ENCODE assay signal across 20 cellular contexts in genomic region chr13:113553541-113554332, GRCh38. TPM values are rescaled to one million over a fixed set of nuclear protein-coding genes. Genes with fewer than 3 reads are reported as not detected.
DNase-seq lines count a peak whose midpoint lies in the region; ATAC-seq and TF ChIP-seq lines count a peak whose summit lies in the region.
"Had no signal": no experiment of that assay in that cellular context is flagged by ENCODE, and none has a peak within 500 bp of the region (broad histone marks: within the 10 kb centered on the region; RNA-seq: fewer than 3 reads in every experiment).

No MANE protein-coding gene starts in this region.

- no peak overlapping the region for H3K4me3 Mint-ChIP-seq in nephron progenitor cell
- H3K4me3 Mint-ChIP-seq: activated naive CD4-positive, alpha-beta T cell treated with anti-CD3 and anti-CD28 coated beads, Interleukin-2, amount 50 U/mL, for 24 hours; CD8-positive, alpha-beta memory T cell; IgD-negative memory B cell; natural killer cell had no signal

- H3K27ac Mint-ChIP-seq in nephron progenitor cell: peak overlapping the region; percentile 84
- H3K27ac Mint-ChIP-seq: activated naive CD4-positive, alpha-beta T cell treated with anti-CD3 and anti-CD28 coated beads, Interleukin-2, amount 50 U/mL, for 24 hours; IgD-negative memory B cell; natural killer cell had no signal

- peaks cover 34% of the 10 kb centered on the region for H3K36me3 Mint-ChIP-seq in nephron progenitor cell (ENCODE audit: low read depth)

- 0 out of 2 replicates have a peak, but pooled peaks cover 2% of the 10 kb centered on the region for H4K20me1 ChIP-seq in BLaER1

- H3K4me3 ChIP-seq in BLaER1 (no peak overlapping the region), H7 (ENCODE audit: insufficient read depth, low read depth, low read length) (no peak overlapping the region)
- H3K4me3 ChIP-seq: tibial nerve had no signal

- H3K9me3 ChIP-seq in BLaER1: no peaks in the 10 kb centered on the region
- H3K9me3 ChIP-seq: tibial nerve had no signal

- peaks cover 27% of the 10 kb centered on the region for H3K36me3 ChIP-seq in BLaER1
- no peaks in the 10 kb centered on the region; the same call in none of the 2 replicates for H3K36me3 ChIP-seq in H7 (replicated peaks; ENCODE audit: control insufficient read depth, insufficient read depth, low read length)

- ATAC-seq in HG03469 (IDR thresholded peaks at IDR 0.05; ENCODE audit: unreplicated experiment): no peak
- ATAC-seq: natural killer cell had no signal

- H3K27me3 ChIP-seq in BLaER1 (no peaks in the 10 kb centered on the region), H7 (ENCODE audit: control insufficient read depth, insufficient read depth, low read length) (no peaks in the 10 kb centered on the region)
- H3K27me3 ChIP-seq: tibial nerve had no signal

- H3K27me3 Mint-ChIP-seq in nephron progenitor cell (ENCODE audit: low read depth, poor library complexity): peaks cover 4% of the 10 kb centered on the region
- H3K27me3 Mint-ChIP-seq: activated naive CD4-positive, alpha-beta T cell treated with anti-CD3 and anti-CD28 coated beads, Interleukin-2, amount 50 U/mL, for 24 hours; CD8-positive, alpha-beta memory T cell; IgD-negative memory B cell had no signal

- H3K27ac ChIP-seq in BLaER1: peak overlapping the region; percentile 61
- H3K27ac ChIP-seq: tibial nerve had no signal

- peak overlapping the region; percentile 84 for H3K4me2 ChIP-seq in BLaER1

- DNase-seq in H7 (peak; percentile 66), dermis blood vessel endothelial cell (peak; percentile 33), nephron progenitor cell (no peak), T1000 (lab: John Stamatoyannopoulos, UW) (no peak), NCI-H2227 (lab: John Stamatoyannopoulos, UW; ENCODE audit: unreplicated experiment) (no peak), RKO (ENCODE audit: low spot score) (no peak)
- DNase-seq: activated CD4-positive, alpha-beta T cell treated with anti-CD3 and anti-CD28 coated beads for 48 hours; GOT3; mesendoderm; natural killer cell; NCI-H1436; NCI-H748 treated with DMSO at 0.1 percent for 48 hours; SHP77 treated with DMSO at 0.1 percent for 48 hours; stimulated activated naive CD4-positive, alpha-beta T cell treated with Interleukin-2 at 50 U/mL for 16 hours had no signal

- peaks cover 26% of the 10 kb centered on the region for H3K4me1 ChIP-seq in BLaER1

- 0 out of 2 replicates have a peak overlapping the region, but pooled peaks have one; percentile 6 for H3K9ac ChIP-seq in BLaER1

- TF ChIP-seq CTCF in nephron progenitor cell (IDR thresholded peaks at IDR 0.05): no peak

- H3K9me3 Mint-ChIP-seq in nephron progenitor cell: no peaks in the 10 kb centered on the region
- H3K9me3 Mint-ChIP-seq: activated naive CD4-positive, alpha-beta T cell treated with anti-CD3 and anti-CD28 coated beads, Interleukin-2, amount 50 U/mL, for 24 hours; CD8-positive, alpha-beta memory T cell; IgD-negative memory B cell; natural killer cell had no signal

- peaks cover 60% of the 10 kb centered on the region for H3K4me1 Mint-ChIP-seq in nephron progenitor cell
- H3K4me1 Mint-ChIP-seq: activated naive CD4-positive, alpha-beta T cell treated with anti-CD3 and anti-CD28 coated beads, Interleukin-2, amount 50 U/mL, for 24 hours; CD8-positive, alpha-beta memory T cell had no signal

RNA-seq across cellular contexts. Expression of gene TFDP1, which starts 30.8 kb away (rescaled TPM):
- total RNA-seq in H7 (2014; rRNA removed; shearing (Covaris generic)): 62.2 and 78.2 TPM in 2 replicates
- 49.5 and 122 TPM in 2 replicates for total RNA-seq in dermis blood vessel endothelial cell

Comparison
In these comparisons a context has a peak if more than half of its experiments do, and no peak if none do; other contexts are left out.
1. DNase-seq: peak in H7 (single experiment) and dermis blood vessel endothelial cell (single experiment); none in nephron progenitor cell (single experiment), T1000 (single experiment), NCI-H2227 (single experiment) and RKO (single experiment).